9 cellular contexts compared by ENCODE assay signal in genomic region chr1:42165511-42166210, GRCh38. TPM values are rescaled to one million over a fixed set of nuclear protein-coding genes. Genes with fewer than 3 reads are reported as not detected.
DNase-seq lines count a peak whose midpoint lies in the region; ATAC-seq and TF ChIP-seq lines count a peak whose summit lies in the region.
"Had no signal": no experiment of that assay in that cellular context is flagged by ENCODE, and none has a peak within 500 bp of the region (broad histone marks: within the 10 kb centered on the region; RNA-seq: fewer than 3 reads in every experiment).

No MANE protein-coding gene starts in this region.

- DNase-seq in LoVo (ENCODE audit: low spot score) (peak; percentile 95), SHP77 (lab: John Stamatoyannopoulos, UW) (peak; percentile 87 to 91), left ventricle myocardium superior (peak; percentile 81), upper lobe of right lung (peak; percentile 93), Kasumi-1 (lab: John Stamatoyannopoulos, UW) (no peak)
- DNase-seq in activated T-helper 1 cell treated with anti-CD3 and anti-CD28 coated beads, Interleukin-12 subunit alpha, Interleukin-12 subunit beta, Interleukin-2, Interleukin-4 antibody, amounts not matched to agents 30 ng/mL and 10 ng/mL and 1 ng/mL, durations not matched to agents 14 hours and 24 hours and 36 hours (ENCODE audit: low spot score) = no peak

- no peaks in the 10 kb centered on the region for H3K36me3 ChIP-seq in upper lobe of right lung

- H3K4me1 ChIP-seq in upper lobe of right lung = no peaks in the 10 kb centered on the region

- peaks cover 5% of the 10 kb centered on the region for H3K36me3 Mint-ChIP-seq in activated T-helper 1 cell treated with anti-CD3 and anti-CD28 coated beads, Interleukin-12 subunit alpha, Interleukin-12 subunit beta, Interleukin-2, Interleukin-4 antibody, amounts not matched to agents 30 ng/mL and 10 ng/mL and 1 ng/mL, durations not matched to agents 14 hours and 24 hours and 36 hours (ENCODE audit: low read depth)

- H3K4me3 ChIP-seq in upper lobe of right lung = no peak overlapping the region
- H3K4me3 ChIP-seq: SK-N-MC had no signal

- intact Hi-C loops in left ventricle myocardium superior (cut with micrococcal nuclease) (no loop called here), upper lobe of right lung (cut with DNase I) (no loop called here)
- intact Hi-C loops in activated T-helper 1 cell treated with anti-CD3 and anti-CD28 coated beads, Interleukin-12 subunit alpha, Interleukin-12 subunit beta, Interleukin-2, Interleukin-4 antibody, amounts not matched to agents 30 ng/mL and 10 ng/mL and 1 ng/mL, durations not matched to agents 14 hours and 24 hours and 36 hours (cut with micrococcal nuclease) = no loop called here

- peaks cover 16% of the 10 kb centered on the region for H3K9me3 Mint-ChIP-seq in activated T-helper 1 cell treated with anti-CD3 and anti-CD28 coated beads, Interleukin-12 subunit alpha, Interleukin-12 subunit beta, Interleukin-2, Interleukin-4 antibody, amounts not matched to agents 30 ng/mL and 10 ng/mL and 1 ng/mL, durations not matched to agents 14 hours and 24 hours and 36 hours

- no peak overlapping the region for H3K27ac Mint-ChIP-seq in activated T-helper 1 cell treated with anti-CD3 and anti-CD28 coated beads, Interleukin-12 subunit alpha, Interleukin-12 subunit beta, Interleukin-2, Interleukin-4 antibody, amounts not matched to agents 30 ng/mL and 10 ng/mL and 1 ng/mL, durations not matched to agents 14 hours and 24 hours and 36 hours
- H3K27ac Mint-ChIP-seq: dendritic cell treated with granulocyte-macrophage colony-stimulating factor and Interleukin-4, amounts not matched to agents 40 ng/mL and 50 ng/mL, for 4 days had no signal

- no peak for TF ChIP-seq CTCF in upper lobe of right lung (IDR thresholded peaks at IDR 0.05)

- ATAC-seq in left ventricle myocardium superior (peak; percentile 88), upper lobe of right lung (peak; percentile 93), HG03097 (IDR thresholded peaks at IDR 0.05; ENCODE audit: low FRiP score, unreplicated experiment) (no peak)

- no peak overlapping the region for H3K4me3 Mint-ChIP-seq in activated T-helper 1 cell treated with anti-CD3 and anti-CD28 coated beads, Interleukin-12 subunit alpha, Interleukin-12 subunit beta, Interleukin-2, Interleukin-4 antibody, amounts not matched to agents 30 ng/mL and 10 ng/mL and 1 ng/mL, durations not matched to agents 14 hours and 24 hours and 36 hours
- H3K4me3 Mint-ChIP-seq: dendritic cell treated with granulocyte-macrophage colony-stimulating factor and Interleukin-4, amounts not matched to agents 40 ng/mL and 50 ng/mL, for 4 days had no signal

- H3K27ac ChIP-seq in upper lobe of right lung = no peak overlapping the region
- H3K27ac ChIP-seq: SK-N-MC had no signal

- H3K27me3 Mint-ChIP-seq in activated T-helper 1 cell treated with anti-CD3 and anti-CD28 coated beads, Interleukin-12 subunit alpha, Interleukin-12 subunit beta, Interleukin-2, Interleukin-4 antibody, amounts not matched to agents 30 ng/mL and 10 ng/mL and 1 ng/mL, durations not matched to agents 14 hours and 24 hours and 36 hours (ENCODE audit: insufficient read depth) = peaks cover 2% of the 10 kb centered on the region

- H3K9me3 ChIP-seq in upper lobe of right lung = no peaks in the 10 kb centered on the region

- no peaks in the 10 kb centered on the region for H3K4me1 Mint-ChIP-seq in activated T-helper 1 cell treated with anti-CD3 and anti-CD28 coated beads, Interleukin-12 subunit alpha, Interleukin-12 subunit beta, Interleukin-2, Interleukin-4 antibody, amounts not matched to agents 30 ng/mL and 10 ng/mL and 1 ng/mL, durations not matched to agents 14 hours and 24 hours and 36 hours (ENCODE audit: low read depth)

- no peaks in the 10 kb centered on the region for H3K27me3 ChIP-seq in upper lobe of right lung

RNA-seq across cellular contexts. Expression of gene GUCA2A, which starts 1.1 kb away (rescaled TPM):
- total RNA-seq in left ventricle myocardium superior = not detected
- not detected for total RNA-seq in upper lobe of right lung
- not detected in 2 replicates for total RNA-seq in activated T-helper 1 cell treated with anti-CD3 and anti-CD28 coated beads, Interleukin-12 subunit alpha, Interleukin-12 subunit beta, Interleukin-2, Interleukin-4 antibody, amounts not matched to agents 30 ng/mL and 10 ng/mL and 1 ng/mL, durations not matched to agents 14 hours and 24 hours and 36 hours

RNA-seq across cellular contexts. Expression of gene GUCA2B, which starts 12.5 kb away (rescaled TPM):
- total RNA-seq in left ventricle myocardium superior (not detected), upper lobe of right lung (not detected)
- total RNA-seq in activated T-helper 1 cell treated with anti-CD3 and anti-CD28 coated beads, Interleukin-12 subunit alpha, Interleukin-12 subunit beta, Interleukin-2, Interleukin-4 antibody, amounts not matched to agents 30 ng/mL and 10 ng/mL and 1 ng/mL, durations not matched to agents 14 hours and 24 hours and 36 hours = not detected in 2 replicates

Comparison
In these comparisons a context has a peak if more than half of its experiments do, and no peak if none do; other contexts are left out.
1. DNase-seq: peak in LoVo (single experiment), SHP77 (2 of 2), left ventricle myocardium superior (single experiment) and upper lobe of right lung (single experiment); none in Kasumi-1 (0 of 2) and activated T-helper 1 cell treated with anti-CD3 and anti-CD28 coated beads, Interleukin-12 subunit alpha, Interleukin-12 subunit beta, Interleukin-2, Interleukin-4 antibody, amounts not matched to agents 30 ng/mL and 10 ng/mL and 1 ng/mL, durations not matched to agents 14 hours and 24 hours and 36 hours (single experiment).